In the genomic region with DNA sequence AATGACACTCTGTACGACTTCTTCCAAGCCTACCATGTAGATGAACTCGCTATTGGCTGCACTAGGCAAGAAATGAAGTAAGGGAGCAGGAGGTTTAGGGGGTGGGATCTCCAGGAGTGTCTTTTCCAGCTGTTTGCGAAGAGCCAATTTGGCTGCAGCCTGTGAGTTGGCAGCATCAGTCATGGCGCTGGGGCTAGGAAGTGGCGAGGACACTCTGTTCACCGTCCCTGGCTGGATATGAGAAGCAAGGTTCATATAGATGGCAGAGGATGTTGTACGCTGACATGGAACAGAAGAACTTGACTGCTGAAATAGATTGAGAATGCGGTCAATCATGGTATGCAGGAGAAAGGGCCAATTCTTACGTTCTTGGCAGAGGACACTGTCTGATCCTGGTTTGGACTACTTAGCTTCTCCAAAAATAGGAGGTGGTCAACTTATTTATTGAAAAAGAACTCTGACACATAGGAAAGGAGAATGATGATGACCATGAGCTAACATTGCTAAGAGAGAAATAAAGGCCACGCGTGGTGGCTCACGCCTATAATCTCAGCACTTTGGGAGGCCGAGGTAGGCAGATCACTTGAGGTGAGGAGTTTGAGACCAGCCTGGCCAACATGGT, we compare ENCODE assay signal across 19 cellular contexts.
"Had no signal": no experiment of that assay in that cellular context is flagged by ENCODE, and none has a peak within 500 bp of the region (broad histone marks: within the 10 kb centered on the region; RNA-seq: fewer than 3 reads in every experiment).

No MANE protein-coding gene starts in this region.

- H3K27ac Mint-ChIP-seq: activated B cell treated with CpG ODN at 0.5 μM for 24 hours; activated CD8-positive, alpha-beta T cell treated with anti-CD3 and anti-CD28 coated beads, Interleukin-2, amount 10 ng/mL, durations not matched to agents 7 days and 5 days; activated naive CD8-positive, alpha-beta T cell treated with anti-CD3 and anti-CD28 coated beads, Interleukin-2, amount 50 U/mL, for 24 hours; activated T-helper 1 cell treated with anti-CD3 and anti-CD28 coated beads, Interleukin-12 subunit alpha, Interleukin-12 subunit beta, Interleukin-2, Interleukin-4 antibody, amounts not matched to agents 30 ng/mL and 10 ng/mL and 1 ng/mL, durations not matched to agents 14 hours and 24 hours and 36 hours; memory B cell; stimulated activated naive CD8-positive, alpha-beta T cell treated with anti-CD3 and anti-CD28 coated beads, Interleukin-15, Interleukin-2, amounts not matched to agents 100 ng/mL and 50 ng/mL, for 24 hours had no signal

- H3K27ac ChIP-seq: colonic mucosa, neutrophil, SJSA1 had no signal

- H3K9me3 Mint-ChIP-seq: activated B cell treated with CpG ODN at 0.5 μM for 24 hours; activated naive CD8-positive, alpha-beta T cell treated with anti-CD3 and anti-CD28 coated beads, Interleukin-2, amount 50 U/mL, for 24 hours; activated T-helper 1 cell treated with anti-CD3 and anti-CD28 coated beads, Interleukin-12 subunit alpha, Interleukin-12 subunit beta, Interleukin-2, Interleukin-4 antibody, amounts not matched to agents 30 ng/mL and 10 ng/mL and 1 ng/mL, durations not matched to agents 14 hours and 24 hours and 36 hours; memory B cell; naive thymus-derived CD8-positive, alpha-beta T cell; stimulated activated naive CD8-positive, alpha-beta T cell treated with anti-CD3 and anti-CD28 coated beads, Interleukin-15, Interleukin-2, amounts not matched to agents 100 ng/mL and 50 ng/mL, for 24 hours had no signal

- H3K27me3 Mint-ChIP-seq: activated B cell treated with CpG ODN at 0.5 μM for 24 hours; activated naive CD8-positive, alpha-beta T cell treated with anti-CD3 and anti-CD28 coated beads, Interleukin-2, amount 50 U/mL, for 24 hours; memory B cell; naive thymus-derived CD8-positive, alpha-beta T cell; stimulated activated naive CD8-positive, alpha-beta T cell treated with anti-CD3 and anti-CD28 coated beads, Interleukin-15, Interleukin-2, amounts not matched to agents 100 ng/mL and 50 ng/mL, for 24 hours had no signal

- H3K4me3 Mint-ChIP-seq: activated B cell treated with CpG ODN at 0.5 μM for 24 hours; activated CD8-positive, alpha-beta T cell treated with anti-CD3 and anti-CD28 coated beads, Interleukin-2, amount 10 ng/mL, durations not matched to agents 7 days and 5 days; activated naive CD8-positive, alpha-beta T cell treated with anti-CD3 and anti-CD28 coated beads, Interleukin-2, amount 50 U/mL, for 24 hours; activated T-helper 1 cell treated with anti-CD3 and anti-CD28 coated beads, Interleukin-12 subunit alpha, Interleukin-12 subunit beta, Interleukin-2, Interleukin-4 antibody, amounts not matched to agents 30 ng/mL and 10 ng/mL and 1 ng/mL, durations not matched to agents 14 hours and 24 hours and 36 hours; memory B cell; naive thymus-derived CD8-positive, alpha-beta T cell; stimulated activated naive CD8-positive, alpha-beta T cell treated with anti-CD3 and anti-CD28 coated beads, Interleukin-15, Interleukin-2, amounts not matched to agents 100 ng/mL and 50 ng/mL, for 24 hours had no signal

- H3K4me3 ChIP-seq: colonic mucosa, SJSA1 had no signal

- H3K4me1 Mint-ChIP-seq: activated naive CD8-positive, alpha-beta T cell treated with anti-CD3 and anti-CD28 coated beads, Interleukin-2, amount 50 U/mL, for 24 hours; memory B cell had no signal

- H3K9me3 ChIP-seq: colonic mucosa, neutrophil, SJSA1 had no signal

- ATAC-seq: activated CD8-positive, alpha-beta T cell treated with anti-CD3 and anti-CD28 coated beads, Interleukin-2, amount 10 ng/mL, durations not matched to agents 7 days and 5 days; activated naive CD8-positive, alpha-beta T cell treated with anti-CD3 and anti-CD28 coated beads, Interleukin-2, amount 50 U/mL, for 24 hours; left lobe of liver; naive thymus-derived CD8-positive, alpha-beta T cell had no signal

- DNase-seq: activated B cell treated with CpG ODN at 0.5 μM for 24 hours; activated CD4-positive, alpha-beta T cell treated with anti-CD3 and anti-CD28 coated beads for 48 hours; activated CD8-positive, alpha-beta memory T cell treated with anti-CD3 and anti-CD28 coated beads, Interleukin-2, amount 50 U/mL, for 48 hours; activated CD8-positive, alpha-beta T cell treated with anti-CD3 and anti-CD28 coated beads, Interleukin-2, amount 10 ng/mL, durations not matched to agents 7 days and 5 days; activated naive CD8-positive, alpha-beta T cell treated with anti-CD3 and anti-CD28 coated beads, Interleukin-2, amount 50 U/mL, for 24 hours; central memory CD4-positive, alpha-beta T cell; colonic mucosa; effector CD4-positive, alpha-beta T cell; naive thymus-derived CD8-positive, alpha-beta T cell; retina; small intestine; stimulated activated CD4-positive, alpha-beta T cell treated with anti-CD3 and anti-CD28 coated beads, Interleukin-4, amount 100 ng/mL, for 4 hours; SW 1271 had no signal

- H3K4me1 ChIP-seq: colonic mucosa, SJSA1 had no signal

- H3K27me3 ChIP-seq: colonic mucosa, neutrophil, SJSA1 had no signal
